ENCODE assay signal across 8 cellular contexts in genomic region chr10:3472705-3473078, GRCh38.
DNase-seq lines count a peak whose midpoint lies in the region; ATAC-seq, FAIRE-seq and TF ChIP-seq lines count a peak whose summit lies in the region.

No MANE protein-coding gene starts in this region.

- peak overlapping the region; percentile 0 to 94 (median 92) for H3K27ac Mint-ChIP-seq in CD4-positive, alpha-beta memory T cell

- H3K4me3 ChIP-seq in CD4-positive, alpha-beta memory T cell (ENCODE audit: low read length in 2 of 2), result peak overlapping the region; percentile 10 to 58
- H3K4me3 ChIP-seq in Peyer's patch, result peak overlapping the region; percentile 21 to 47 (median 32)
- H3K4me3 ChIP-seq in epithelial cell of proximal tubule (ENCODE audit: low read depth, low read length), result peak overlapping the region; percentile 29
- H3K4me3 ChIP-seq in ovary, result peak overlapping the region; percentile 16

- H3K36me3 ChIP-seq in CD4-positive, alpha-beta memory T cell (ENCODE audit: insufficient read depth, low read length), result no peaks in the 10 kb centered on the region
- no peaks in the 10 kb centered on the region for H3K36me3 ChIP-seq in Peyer's patch
- H3K36me3 ChIP-seq in ovary, result no peaks in the 10 kb centered on the region

- H3K9me3 Mint-ChIP-seq in CD4-positive, alpha-beta memory T cell, result no peaks in the 10 kb centered on the region

- H3K27ac ChIP-seq in CD4-positive, alpha-beta memory T cell (ENCODE audit: low read depth, low read length), result peak overlapping the region; percentile 29
- H3K27ac ChIP-seq in Peyer's patch (peak overlapping the region; percentile 48 to 87 (median 65)), ovary (no peak overlapping the region), RWPE1 (no peak overlapping the region)

- intact Hi-C loops in CD4-positive, alpha-beta memory T cell (cut with micrococcal nuclease), result loop anchor here (10.0 kb wide), 1 partner anchor 192 kb away; no protein-coding TSS in a partner anchor
- intact Hi-C loops in ovary (cut with DNase I), result loop anchor here in 1 of 4 donors (10.0 kb wide), 1 partner anchor 792 kb away; no protein-coding TSS in a partner anchor

- POLR2A ChIA-PET in CD4-positive, alpha-beta memory T cell (lab: Charles Lee; ENCODE audit: partially characterized antibody), result interaction anchor here (0.7 to 1.9 kb wide), 8 partner anchors 17 to 312 kb away, joined by 3 to 12 read pairs (median 3); partner anchors contain the start of gene KLF6
- POLR2A ChIA-PET in RWPE1 (lab: Yijun Ruan, JAX; ENCODE audit: low non-redundant PET), result no interaction called here

- ATAC-seq in HG02981 (IDR thresholded peaks at IDR 0.05; ENCODE audit: unreplicated experiment), result no peak

- TF ChIP-seq CTCF in Peyer's patch (IDR thresholded peaks at IDR 0.05) (no peak), epithelial cell of proximal tubule (conservative IDR thresholded peaks at IDR 0.05; ENCODE audit: low read depth, low read length) (no peak), ovary (IDR thresholded peaks at IDR 0.05) (no peak), D721Med (IDR thresholded peaks at IDR 0.05; ENCODE audit: insufficient read depth, missing control alignments) (no peak), RWPE1 (conservative IDR thresholded peaks at IDR 0.05; ENCODE audit: low read depth) (no peak)

- 21 to 23% (median 22%) methylated on average over 5 of the region's 5 CpGs for WGBS in ovary, 3 donors

- TF ChIP-seq POLR2A in Peyer's patch (IDR thresholded peaks at IDR 0.05) (no peak), ovary (IDR thresholded peaks at IDR 0.05) (no peak)

- H3K27me3 ChIP-seq in CD4-positive, alpha-beta memory T cell (ENCODE audit: insufficient read depth, low read length), result no peaks in the 10 kb centered on the region
- H3K27me3 ChIP-seq in Peyer's patch (no peaks in the 10 kb centered on the region), ovary (no peaks in the 10 kb centered on the region)

- peaks cover 0 to 2% of the 10 kb centered on the region in 2 donors for H3K27me3 Mint-ChIP-seq in CD4-positive, alpha-beta memory T cell

- H3K4me1 ChIP-seq in CD4-positive, alpha-beta memory T cell (ENCODE audit: insufficient read depth, low read length), result peaks cover 38% of the 10 kb centered on the region
- H3K4me1 ChIP-seq in Peyer's patch (peaks cover 0 to 10% (median 0%) of the 10 kb centered on the region in 4 donors), ovary (ENCODE audit: insufficient read depth) (peaks cover 15% of the 10 kb centered on the region)

- no peak for FAIRE-seq in D721Med (lab: Jason Lieb, UNC)

- H3K4me3 Mint-ChIP-seq in CD4-positive, alpha-beta memory T cell, result peak overlapping the region; percentile 86 to 93 (median 90)

- CTCF ChIA-PET in CD4-positive, alpha-beta memory T cell (lab: Charles Lee; ENCODE audit: partially characterized antibody), result interaction anchor here (0.8 kb wide), 1 partner anchor 136 kb away, joined by 3 read pairs; no protein-coding TSS in a partner anchor
- CTCF ChIA-PET in RWPE1 (lab: Yijun Ruan, JAX), result interaction anchor here (0.6 kb wide), 1 partner anchor 232 kb away, joined by 4 read pairs; no protein-coding TSS in a partner anchor

- TF ChIP-seq EP300 in ovary (IDR thresholded peaks at IDR 0.05), result no peak

- no peaks in the 10 kb centered on the region for H3K9me3 ChIP-seq in CD4-positive, alpha-beta memory T cell (ENCODE audit: control insufficient read depth in 1 of 2, low read length in 2 of 2)
- H3K9me3 ChIP-seq in Peyer's patch (no peaks in the 10 kb centered on the region), ovary (no peaks in the 10 kb centered on the region)

- no peaks in the 10 kb centered on the region for H3K36me3 Mint-ChIP-seq in CD4-positive, alpha-beta memory T cell

- DNase-seq in CD4-positive, alpha-beta memory T cell, result peak in 1 of 5 donors; percentile 11
- DNase-seq in Peyer's patch (peak in 1 of 3 donors; percentile 41), epithelial cell of proximal tubule (ENCODE audit: low read depth) (peak; percentile 100), ovary (no peak), D721Med (ENCODE audit: insufficient read length, low spot score) (no peak), NCI-H774 (lab: John Stamatoyannopoulos, UW) (no peak), RWPE1 (ENCODE audit: low spot score) (no peak)

- H3K4me1 Mint-ChIP-seq in CD4-positive, alpha-beta memory T cell, result peaks cover 24 to 52% (median 32%) of the 10 kb centered on the region in 4 donors

Comparison
In these comparisons a context has a peak if more than half of its experiments do, and no peak if none do; other contexts are left out.
1. H3K27ac ChIP-seq: peak in CD4-positive, alpha-beta memory T cell (single experiment) and Peyer's patch (4 of 4); none in ovary (0 of 2) and RWPE1 (single experiment).
2. Peak in every context shown above with its lines, with median percentiles within 50 percentile points of each other: H3K4me3 ChIP-seq.